8 cellular contexts compared by ENCODE assay signal in the genomic region with DNA sequence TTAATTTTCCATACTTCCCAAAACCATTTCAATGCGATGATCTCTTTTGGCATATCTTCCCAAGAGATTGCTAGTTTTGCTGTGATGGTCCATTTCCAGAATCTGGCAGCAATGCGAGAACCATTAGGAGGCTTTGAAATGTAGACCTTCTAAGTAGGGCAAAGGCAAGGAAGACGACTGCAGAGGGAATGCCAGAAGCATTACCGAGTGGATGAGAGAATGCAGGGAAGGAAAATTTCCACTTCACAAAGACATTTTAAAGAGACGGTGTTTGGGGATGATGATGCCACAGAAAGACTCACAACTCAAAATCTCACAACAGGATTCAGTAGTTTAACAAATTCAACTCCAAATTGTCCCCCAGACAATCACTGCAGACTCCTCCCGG. TPM values are rescaled to one million over a fixed set of nuclear protein-coding genes. Genes with fewer than 3 reads are reported as not detected.
A peak's percentile ranks its signal among the peaks of the same experiment; 100 is the strongest.
DNase-seq lines count a peak whose midpoint lies in the region; ATAC-seq and TF ChIP-seq lines count a peak whose summit lies in the region.

No MANE protein-coding gene starts in this region.

- no peaks in the 10 kb centered on the region for H3K36me3 ChIP-seq in psoas muscle (ENCODE audit: insufficient read depth in 1 of 2, low read depth in 1 of 2)

- TF ChIP-seq CTCF in fibroblast of the aortic adventitia (IDR thresholded peaks at IDR 0.05; ENCODE audit: insufficient read depth, low read length) (no peak), psoas muscle (IDR thresholded peaks at IDR 0.05) (no peak)

- DNase-seq in GM04504 (ENCODE audit: low read depth) = peak; percentile 40
- peak; percentile 57 for DNase-seq in fibroblast of the aortic adventitia (ENCODE audit: low read depth)
- no peak for DNase-seq in psoas muscle
- DNase-seq in NCI-H1436 treated with DMSO at 0.1 percent for 48 hours (lab: John Stamatoyannopoulos, UW) = no peak

- ATAC-seq in SK-N-SH treated with all-trans-retinoic acid at 6 μM for 48 hours (peak; percentile 38), psoas muscle (peak in 1 of 4 donors; percentile 18), GM18858 (IDR thresholded peaks at IDR 0.05; ENCODE audit: unreplicated experiment) (no peak), GM21576 (IDR thresholded peaks at IDR 0.05; ENCODE audit: unreplicated experiment) (no peak), HG03571 (IDR thresholded peaks at IDR 0.05; ENCODE audit: unreplicated experiment) (no peak)

- no peaks in the 10 kb centered on the region for H3K9me3 ChIP-seq in psoas muscle

- peak overlapping the region; percentile 67 for H3K27ac ChIP-seq in psoas muscle

- H3K4me3 ChIP-seq in fibroblast of the aortic adventitia (ENCODE audit: low read depth, low read length) (peak overlapping the region; percentile 88), psoas muscle (peak overlapping the region; percentile 83)

- H3K4me1 ChIP-seq in psoas muscle = peaks cover 10% of the 10 kb centered on the region

- 1 to 4% (median 2%) methylated on average over 6 of the region's 6 CpGs for WGBS in psoas muscle, 3 donors

- intact Hi-C loops in psoas muscle (cut with DNase I) = loop anchor here in 1 of 2 donors (10.0 kb wide), 1 partner anchor 90 kb away; no protein-coding TSS in a partner anchor

- H3K27me3 ChIP-seq in psoas muscle (ENCODE audit: insufficient read depth in 3 of 3, low read length in 2 of 3) = no peaks in the 10 kb centered on the region

TF ChIP-seq in SK-N-SH treated with all-trans-retinoic acid at 6 μM for 48 hours, 23 proteins besides CTCF, POLR2A, EP300 and RAD21:
- TF ChIP-seq ISL1 (CRISPR knock-in tag; IDR thresholded peaks at IDR 0.05) = 0 out of 2 replicates have a peak, but pooled peaks have one; percentile 17
- no peak for TF ChIP-seq ARNTL (CRISPR knock-in tag; IDR thresholded peaks at IDR 0.05; ENCODE audit: borderline replicate concordance, low read depth)

RNA-seq across cellular contexts. Expression of gene CEP126, which starts 0.5 kb away (rescaled TPM):
- 3.9 and 4.2 TPM in 2 replicates for total RNA-seq in fibroblast of the aortic adventitia (ENCODE audit: low replicate concordance)
- 1 to 10 TPM in 1 of 4 donors, under 1 TPM in 3; 0.46 to 1.2 (median 0.52) TPM for total RNA-seq in psoas muscle
- under 1 TPM; 0.12 to 0.34 (median 0.21) TPM for polyA plus RNA-seq in psoas muscle

RNA-seq across cellular contexts. Expression of gene ANGPTL5, which starts 2.0 kb away (rescaled TPM):
- total RNA-seq in fibroblast of the aortic adventitia (ENCODE audit: low replicate concordance) = 0.09 and 0.90 TPM in 2 replicates
- total RNA-seq in psoas muscle = under 1 TPM in 3 of 4 donors, not detected in 1; 0.12 to 0.21 (median 0.15) TPM
- under 1 TPM; 0.03 to 0.17 (median 0.16) TPM for polyA plus RNA-seq in psoas muscle

Comparison
In these comparisons a context has a peak if more than half of its experiments do, and no peak if none do; other contexts are left out.
1. DNase-seq: peak in GM04504 (single experiment) and fibroblast of the aortic adventitia (single experiment); none in psoas muscle (0 of 2) and NCI-H1436 treated with DMSO at 0.1 percent for 48 hours (single experiment).